8 cellular contexts compared by ENCODE assay signal in genomic region chr17:55513885-55514590, GRCh38. TPM values are rescaled to one million over a fixed set of nuclear protein-coding genes. Genes with fewer than 3 reads are reported as not detected.
A peak's percentile ranks its signal among the peaks of the same experiment; 100 is the strongest.
DNase-seq lines count a peak whose midpoint lies in the region; ATAC-seq lines count a peak whose summit lies in the region.

No MANE protein-coding gene starts in this region.

- CTCF ChIA-PET in activated CD4-positive, alpha-beta memory T cell treated with anti-CD3 and anti-CD28 coated beads for 36 hours (lab: Charles Lee), result interaction anchor here (0.6 to 2.4 kb wide), 31 partner anchors 10 to 521 kb away, joined by 3 to 16 read pairs (median 4); partner anchors contain the start of genes MMD and PCTP

- no peak overlapping the region for H2BK15ac ChIP-seq in mesendoderm (replicated peaks; ENCODE audit: low read depth)

- H3K27me3 Mint-ChIP-seq in activated CD4-positive, alpha-beta memory T cell treated with anti-CD3 and anti-CD28 coated beads for 36 hours, result peaks cover 6% of the 10 kb centered on the region

- no peak overlapping the region for H3K56ac ChIP-seq in mesendoderm (ENCODE audit: low read length)

- H3K36me3 ChIP-seq in mesendoderm (ENCODE audit: control insufficient read depth, insufficient read depth, low read length), result no peaks in the 10 kb centered on the region

- H3K27ac ChIP-seq in mesendoderm (ENCODE audit: low read depth, low read length), result no peak overlapping the region

- no peak overlapping the region for H4K8ac ChIP-seq in mesendoderm (ENCODE audit: low read depth, low read length)

- POLR2A ChIA-PET in activated CD4-positive, alpha-beta memory T cell treated with anti-CD3 and anti-CD28 coated beads for 36 hours (lab: Charles Lee), result interaction anchor here (0.6 kb wide), 1 partner anchor 88 kb away, joined by 3 read pairs; no protein-coding TSS in a partner anchor

- ATAC-seq in GM19023 (IDR thresholded peaks at IDR 0.05; ENCODE audit: unreplicated experiment) (peak; percentile 75), HG03520 (IDR thresholded peaks at IDR 0.05; ENCODE audit: unreplicated experiment) (peak; percentile 61)

- no peak overlapping the region for H3K4me3 Mint-ChIP-seq in activated CD4-positive, alpha-beta memory T cell treated with anti-CD3 and anti-CD28 coated beads for 36 hours

- WGBS in mesendoderm (ENCODE audit: extremely low coverage, insufficient coverage, low lambda C conversion rate), result no CpG with 5 or more reads among the region's 5 CpGs

- H3K23ac ChIP-seq in mesendoderm (ENCODE audit: low read length), result no peak overlapping the region

- DNase-seq in AG20443 (ENCODE audit: low spot score) (peak; percentile 67), NCI-H748 treated with DMSO at 0.1 percent for 48 hours (lab: John Stamatoyannopoulos, UW) (peak; percentile 52), mesendoderm (peak; percentile 75)
- peak; percentile 75 for DNase-seq in activated CD4-positive, alpha-beta memory T cell treated with anti-CD3 and anti-CD28 coated beads for 36 hours
- peak; percentile 54 for DNase-seq in effector CD4-positive, alpha-beta T cell
- DNase-seq in stimulated activated CD8-positive, alpha-beta memory T cell treated with anti-CD3 and anti-CD28 coated beads, Interleukin-4, amount 100 ng/mL, for 1 hour (ENCODE audit: low read depth in 2 of 2, low spot score in 1 of 2), result peak; percentile 24 to 42

- no peaks in the 10 kb centered on the region for H3K27me3 ChIP-seq in mesendoderm (ENCODE audit: insufficient read depth, low read length, poor library complexity)

- H3K4me3 ChIP-seq in mesendoderm (ENCODE audit: low read length), result no peak overlapping the region

- H3K4me1 Mint-ChIP-seq in activated CD4-positive, alpha-beta memory T cell treated with anti-CD3 and anti-CD28 coated beads for 36 hours (ENCODE audit: low read depth), result no peaks in the 10 kb centered on the region

- no peak overlapping the region for H3K9ac ChIP-seq in mesendoderm (ENCODE audit: low read length)

- H3K4ac ChIP-seq in mesendoderm (ENCODE audit: low read depth, low read length), result no peak overlapping the region

- H2BK5ac ChIP-seq in mesendoderm (ENCODE audit: low read length), result no peak overlapping the region

- no peak overlapping the region for H3K18ac ChIP-seq in mesendoderm (ENCODE audit: low read length)

- intact Hi-C loops in activated CD4-positive, alpha-beta memory T cell treated with anti-CD3 and anti-CD28 coated beads for 36 hours (cut with micrococcal nuclease), result loop anchor here (1.0 to 5.0 kb wide), 3 partner anchors 92 to 521 kb away; partner anchors contain the start of gene MMD

- H3K79me2 ChIP-seq in mesendoderm (ENCODE audit: control insufficient read depth, insufficient read depth, low read length), result no peaks in the 10 kb centered on the region

- no peaks in the 10 kb centered on the region for H3K4me1 ChIP-seq in mesendoderm (ENCODE audit: control insufficient read depth, low read depth, low read length)

- H3K79me1 ChIP-seq in mesendoderm (ENCODE audit: low read length), result no peaks in the 10 kb centered on the region

- no peak overlapping the region for H3K27ac Mint-ChIP-seq in activated CD4-positive, alpha-beta memory T cell treated with anti-CD3 and anti-CD28 coated beads for 36 hours

- no peak overlapping the region for H2BK120ac ChIP-seq in mesendoderm (ENCODE audit: low read depth, low read length)

- H4K5ac ChIP-seq in mesendoderm (ENCODE audit: low read length), result no peak overlapping the region

- H2AK5ac ChIP-seq in mesendoderm (ENCODE audit: low read length), result no peak overlapping the region

- H3K4me2 ChIP-seq in mesendoderm (ENCODE audit: low read length), result no peak overlapping the region

- H3K36me3 Mint-ChIP-seq in activated CD4-positive, alpha-beta memory T cell treated with anti-CD3 and anti-CD28 coated beads for 36 hours, result no peaks in the 10 kb centered on the region

- H3K9me3 Mint-ChIP-seq in activated CD4-positive, alpha-beta memory T cell treated with anti-CD3 and anti-CD28 coated beads for 36 hours, result no peaks in the 10 kb centered on the region

RNA-seq across cellular contexts. Expression of gene SMIM36, which starts 2.8 kb away (rescaled TPM):
- total RNA-seq in activated CD4-positive, alpha-beta memory T cell treated with anti-CD3 and anti-CD28 coated beads for 36 hours, result not detected
- polyA plus RNA-seq in mesendoderm (2013, experiment 1 of 2), result not detected
- polyA plus RNA-seq in mesendoderm (2013, experiment 2 of 2), result not detected
